Comparison of ENCODE assay signal across 2 cellular contexts in the genomic region with DNA sequence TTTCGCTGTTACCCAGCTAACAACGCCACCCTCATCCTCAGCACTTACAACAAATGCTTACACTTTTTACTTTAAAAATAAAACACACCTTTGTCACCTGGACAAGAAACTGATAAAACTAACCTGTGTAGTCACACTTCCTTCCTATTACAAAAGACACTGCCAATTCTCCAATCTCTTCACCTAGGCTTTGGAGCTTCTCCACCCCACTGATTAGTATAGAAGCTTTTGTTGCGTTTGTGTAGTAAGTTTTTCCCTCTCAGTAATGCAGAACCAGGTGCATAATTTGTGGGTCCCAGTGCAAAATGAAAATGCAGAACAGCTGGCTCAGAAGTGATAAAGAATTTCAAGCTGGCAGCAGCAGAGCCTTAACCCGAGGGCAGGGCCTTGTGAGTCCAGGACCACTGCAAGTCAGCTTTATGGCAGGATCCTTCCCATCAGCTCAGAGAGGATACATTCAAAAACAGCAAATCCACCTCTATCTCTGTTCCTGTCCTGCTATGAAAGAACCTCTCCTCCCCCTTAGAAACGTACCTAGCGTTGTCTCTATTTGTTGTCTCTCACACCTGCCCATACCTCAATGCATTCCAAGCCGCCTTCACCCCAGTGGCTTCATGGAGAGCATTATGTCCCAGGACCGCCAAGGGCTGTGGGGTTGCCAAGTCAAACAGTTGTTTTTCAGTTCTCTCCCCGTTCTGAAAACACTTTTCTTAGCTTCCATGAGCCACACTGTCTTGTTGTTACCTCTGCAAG.
TF ChIP-seq lines count a peak whose summit lies in the region.

No MANE protein-coding gene starts in this region.

TF ChIP-seq in GM23338, 12 proteins besides CTCF, POLR2A, EP300 and RAD21:
- TF ChIP-seq, protein P1, sequence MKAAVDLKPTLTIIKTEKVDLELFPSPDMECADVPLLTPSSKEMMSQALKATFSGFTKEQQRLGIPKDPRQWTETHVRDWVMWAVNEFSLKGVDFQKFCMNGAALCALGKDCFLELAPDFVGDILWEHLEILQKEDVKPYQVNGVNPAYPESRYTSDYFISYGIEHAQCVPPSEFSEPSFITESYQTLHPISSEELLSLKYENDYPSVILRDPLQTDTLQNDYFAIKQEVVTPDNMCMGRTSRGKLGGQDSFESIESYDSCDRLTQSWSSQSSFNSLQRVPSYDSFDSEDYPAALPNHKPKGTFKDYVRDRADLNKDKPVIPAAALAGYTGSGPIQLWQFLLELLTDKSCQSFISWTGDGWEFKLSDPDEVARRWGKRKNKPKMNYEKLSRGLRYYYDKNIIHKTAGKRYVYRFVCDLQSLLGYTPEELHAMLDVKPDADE (IDR thresholded peaks at IDR 0.05), result no peak
- TF ChIP-seq JUNB (IDR thresholded peaks at IDR 0.05; ENCODE audit: unreplicated experiment) (no peak), ZNF114 (CRISPR knock-in tag; IDR thresholded peaks at IDR 0.05) (no peak), ZNF331 (CRISPR knock-in tag; IDR thresholded peaks at IDR 0.05; ENCODE audit: low read depth) (no peak)

TF ChIP-seq in WTC11, 78 proteins besides CTCF, POLR2A, EP300 and RAD21:
- no peak for TF ChIP-seq NFATC4 (CRISPR knock-in tag; IDR thresholded peaks at IDR 0.05)
- no peak for TF ChIP-seq ELF4 (CRISPR knock-in tag; IDR thresholded peaks at IDR 0.05; ENCODE audit: low read depth)
- no peak for TF ChIP-seq SOX15 (CRISPR knock-in tag; IDR thresholded peaks at IDR 0.05)
- TF ChIP-seq, protein P2, sequence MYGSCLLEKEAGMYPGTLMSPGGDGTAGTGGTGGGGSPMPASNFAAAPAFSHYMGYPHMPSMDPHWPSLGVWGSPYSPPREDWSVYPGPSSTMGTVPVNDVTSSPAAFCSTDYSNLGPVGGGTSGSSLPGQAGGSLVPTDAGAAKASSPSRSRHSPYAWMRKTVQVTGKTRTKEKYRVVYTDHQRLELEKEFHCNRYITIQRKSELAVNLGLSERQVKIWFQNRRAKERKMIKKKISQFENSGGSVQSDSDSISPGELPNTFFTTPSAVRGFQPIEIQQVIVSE (CRISPR knock-in tag; IDR thresholded peaks at IDR 0.05; ENCODE audit: borderline replicate concordance), result no peak
- TF ChIP-seq, protein P3, sequence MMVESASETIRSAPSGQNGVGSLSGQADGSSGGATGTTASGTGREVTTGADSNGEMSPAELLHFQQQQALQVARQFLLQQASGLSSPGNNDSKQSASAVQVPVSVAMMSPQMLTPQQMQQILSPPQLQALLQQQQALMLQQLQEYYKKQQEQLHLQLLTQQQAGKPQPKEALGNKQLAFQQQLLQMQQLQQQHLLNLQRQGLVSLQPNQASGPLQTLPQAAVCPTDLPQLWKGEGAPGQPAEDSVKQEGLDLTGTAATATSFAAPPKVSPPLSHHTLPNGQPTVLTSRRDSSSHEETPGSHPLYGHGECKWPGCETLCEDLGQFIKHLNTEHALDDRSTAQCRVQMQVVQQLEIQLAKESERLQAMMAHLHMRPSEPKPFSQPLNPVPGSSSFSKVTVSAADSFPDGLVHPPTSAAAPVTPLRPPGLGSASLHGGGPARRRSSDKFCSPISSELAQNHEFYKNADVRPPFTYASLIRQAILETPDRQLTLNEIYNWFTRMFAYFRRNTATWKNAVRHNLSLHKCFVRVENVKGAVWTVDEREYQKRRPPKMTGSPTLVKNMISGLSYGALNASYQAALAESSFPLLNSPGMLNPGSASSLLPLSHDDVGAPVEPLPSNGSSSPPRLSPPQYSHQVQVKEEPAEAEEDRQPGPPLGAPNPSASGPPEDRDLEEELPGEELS (CRISPR knock-in tag; IDR thresholded peaks at IDR 0.05), result no peak
- no peak for TF ChIP-seq NFE2L1 (CRISPR knock-in tag; IDR thresholded peaks at IDR 0.05)
- TF ChIP-seq, protein P4, sequence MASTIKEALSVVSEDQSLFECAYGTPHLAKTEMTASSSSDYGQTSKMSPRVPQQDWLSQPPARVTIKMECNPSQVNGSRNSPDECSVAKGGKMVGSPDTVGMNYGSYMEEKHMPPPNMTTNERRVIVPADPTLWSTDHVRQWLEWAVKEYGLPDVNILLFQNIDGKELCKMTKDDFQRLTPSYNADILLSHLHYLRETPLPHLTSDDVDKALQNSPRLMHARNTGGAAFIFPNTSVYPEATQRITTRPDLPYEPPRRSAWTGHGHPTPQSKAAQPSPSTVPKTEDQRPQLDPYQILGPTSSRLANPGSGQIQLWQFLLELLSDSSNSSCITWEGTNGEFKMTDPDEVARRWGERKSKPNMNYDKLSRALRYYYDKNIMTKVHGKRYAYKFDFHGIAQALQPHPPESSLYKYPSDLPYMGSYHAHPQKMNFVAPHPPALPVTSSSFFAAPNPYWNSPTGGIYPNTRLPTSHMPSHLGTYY (CRISPR knock-in tag; IDR thresholded peaks at IDR 0.05), result no peak
- TF ChIP-seq, protein P5, sequence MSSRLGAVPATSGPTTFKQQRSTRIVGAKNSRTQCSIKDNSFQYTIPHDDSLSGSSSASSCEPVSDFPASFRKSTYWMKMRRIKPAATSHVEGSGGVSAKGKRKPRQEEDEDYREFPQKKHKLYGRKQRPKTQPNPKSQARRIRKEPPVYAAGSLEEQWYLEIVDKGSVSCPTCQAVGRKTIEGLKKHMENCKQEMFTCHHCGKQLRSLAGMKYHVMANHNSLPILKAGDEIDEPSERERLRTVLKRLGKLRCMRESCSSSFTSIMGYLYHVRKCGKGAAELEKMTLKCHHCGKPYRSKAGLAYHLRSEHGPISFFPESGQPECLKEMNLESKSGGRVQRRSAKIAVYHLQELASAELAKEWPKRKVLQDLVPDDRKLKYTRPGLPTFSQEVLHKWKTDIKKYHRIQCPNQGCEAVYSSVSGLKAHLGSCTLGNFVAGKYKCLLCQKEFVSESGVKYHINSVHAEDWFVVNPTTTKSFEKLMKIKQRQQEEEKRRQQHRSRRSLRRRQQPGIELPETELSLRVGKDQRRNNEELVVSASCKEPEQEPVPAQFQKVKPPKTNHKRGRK (CRISPR knock-in tag; IDR thresholded peaks at IDR 0.05; ENCODE audit: borderline replicate concordance), result no peak
- TF ChIP-seq ZNF671 (CRISPR knock-in tag; IDR thresholded peaks at IDR 0.05), result no peak
- TF ChIP-seq ZNF138 (CRISPR knock-in tag; conservative IDR thresholded peaks at IDR 0.05), result no peak
- no peak for TF ChIP-seq TP53 (CRISPR knock-in tag; IDR thresholded peaks at IDR 0.05)
- no peak for TF ChIP-seq IRF2 (CRISPR knock-in tag; IDR thresholded peaks at IDR 0.05; ENCODE audit: borderline replicate concordance, low read depth)
- no peak for TF ChIP-seq SP1 (CRISPR knock-in tag; conservative IDR thresholded peaks at IDR 0.05)
- TF ChIP-seq SMAD3 (CRISPR knock-in tag; IDR thresholded peaks at IDR 0.05; ENCODE audit: borderline replicate concordance), result no peak
- TF ChIP-seq, protein P6, sequence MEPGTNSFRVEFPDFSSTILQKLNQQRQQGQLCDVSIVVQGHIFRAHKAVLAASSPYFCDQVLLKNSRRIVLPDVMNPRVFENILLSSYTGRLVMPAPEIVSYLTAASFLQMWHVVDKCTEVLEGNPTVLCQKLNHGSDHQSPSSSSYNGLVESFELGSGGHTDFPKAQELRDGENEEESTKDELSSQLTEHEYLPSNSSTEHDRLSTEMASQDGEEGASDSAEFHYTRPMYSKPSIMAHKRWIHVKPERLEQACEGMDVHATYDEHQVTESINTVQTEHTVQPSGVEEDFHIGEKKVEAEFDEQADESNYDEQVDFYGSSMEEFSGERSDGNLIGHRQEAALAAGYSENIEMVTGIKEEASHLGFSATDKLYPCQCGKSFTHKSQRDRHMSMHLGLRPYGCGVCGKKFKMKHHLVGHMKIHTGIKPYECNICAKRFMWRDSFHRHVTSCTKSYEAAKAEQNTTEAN (CRISPR knock-in tag; IDR thresholded peaks at IDR 0.05), result no peak
- TF ChIP-seq SMAD4 (CRISPR knock-in tag; IDR thresholded peaks at IDR 0.05), result no peak
- TF ChIP-seq TCF7 (CRISPR knock-in tag; IDR thresholded peaks at IDR 0.05; ENCODE audit: low read depth), result no peak
- no peak for TF ChIP-seq FOXK1 (CRISPR knock-in tag; IDR thresholded peaks at IDR 0.05)
TF ChIP-seq in WTC11: peak in this region for 0.
